10 cellular contexts compared by ENCODE assay signal in genomic region chr4:28287837-28288236, GRCh38.
DNase-seq lines count a peak whose midpoint lies in the region; ATAC-seq, FAIRE-seq and TF ChIP-seq lines count a peak whose summit lies in the region.
"Had no signal": no experiment of that assay in that cellular context is flagged by ENCODE, and none has a peak within 500 bp of the region (broad histone marks: within the 10 kb centered on the region; RNA-seq: fewer than 3 reads in every experiment).

No MANE protein-coding gene starts in this region.

- no peak overlapping the region for H2AFZ ChIP-seq in astrocyte (ENCODE audit: low read depth, low read length)
- H2AFZ ChIP-seq in hepatocyte, result no peak overlapping the region

- TF ChIP-seq CTCF in astrocyte (IDR thresholded peaks at IDR 0.05; ENCODE audit: insufficient read depth, low read depth, low read length), result no peak
- no peak for TF ChIP-seq CTCF in hepatocyte (IDR thresholded peaks at IDR 0.05; ENCODE audit: poor library complexity)
- no peak for TF ChIP-seq CTCF in upper lobe of left lung (IDR thresholded peaks at IDR 0.05)

- no peaks in the 10 kb centered on the region for H3K27me3 ChIP-seq in astrocyte (ENCODE audit: insufficient read depth, low read length)
- no peaks in the 10 kb centered on the region for H3K27me3 ChIP-seq in hepatocyte
- no peaks in the 10 kb centered on the region for H3K27me3 ChIP-seq in upper lobe of left lung
- H3K27me3 ChIP-seq: thyroid gland had no signal

- no peak overlapping the region for H3K4me3 ChIP-seq in astrocyte (ENCODE audit: insufficient read depth, low read depth, low read length)
- H3K4me3 ChIP-seq in hepatocyte, result no peak overlapping the region
- no peak overlapping the region for H3K4me3 ChIP-seq in upper lobe of left lung
- H3K4me3 ChIP-seq: thyroid gland had no signal

- no peaks in the 10 kb centered on the region for H3K9me2 ChIP-seq in hepatocyte (replicated peaks; ENCODE audit: insufficient read depth)

- TF ChIP-seq EP300 in upper lobe of left lung (IDR thresholded peaks at IDR 0.05), result no peak

- peak; percentile 73 to 96 for ATAC-seq in upper lobe of left lung (ENCODE audit: low FRiP score in 2 of 2)
- ATAC-seq in HG03196 (IDR thresholded peaks at IDR 0.05; ENCODE audit: unreplicated experiment), result no peak

- TF ChIP-seq POLR2A in upper lobe of left lung (IDR thresholded peaks at IDR 0.05), result no peak

- H3K36me3 ChIP-seq in astrocyte (ENCODE audit: insufficient read depth, low read length), result no peaks in the 10 kb centered on the region
- H3K36me3 ChIP-seq in hepatocyte (replicated peaks; ENCODE audit: insufficient read depth, low read depth), result no peaks in the 10 kb centered on the region
- H3K36me3 ChIP-seq in upper lobe of left lung, result no peaks in the 10 kb centered on the region
- H3K36me3 ChIP-seq: thyroid gland had no signal

- H3K27ac ChIP-seq in astrocyte (ENCODE audit: low read depth, low read length), result peak overlapping the region; percentile 82
- H3K27ac ChIP-seq in hepatocyte, result peak overlapping the region; percentile 29
- H3K27ac ChIP-seq in upper lobe of left lung, result no peak overlapping the region
- H3K27ac ChIP-seq: thyroid gland had no signal

- peak; percentile 74 for DNase-seq in HK-2 (ENCODE audit: unreplicated experiment)
- DNase-seq in astrocyte (ENCODE audit: low read depth), result peak; percentile 95
- peak; percentile 15 for DNase-seq in hepatocyte (ENCODE audit: low spot score)
- DNase-seq in upper lobe of left lung, result no peak
- no peak for DNase-seq in NCI-H345 treated with DMSO at 0.1 percent for 48 hours (lab: John Stamatoyannopoulos, UW; ENCODE audit: unreplicated experiment)
- DNase-seq in activated gamma-delta T cell treated with Interleukin-2 at 50 U/mL for 16 hours, result no peak
- DNase-seq: activated naive CD4-positive, alpha-beta T cell treated with anti-CD3 and anti-CD28 coated beads, Interleukin-2, amount 50 U/mL, for 16 hours; stimulated activated CD4-positive, alpha-beta T cell treated with anti-CD3 and anti-CD28 coated beads, Interleukin-4, amount 100 ng/mL, for 4 hours; thyroid gland had no signal

- H3K79me2 ChIP-seq in astrocyte (ENCODE audit: insufficient read depth, low read length), result no peaks in the 10 kb centered on the region
- H3K79me2 ChIP-seq in hepatocyte, result no peaks in the 10 kb centered on the region

- peaks cover 7% of the 10 kb centered on the region for H3K4me1 ChIP-seq in astrocyte (ENCODE audit: insufficient read depth, low read length)
- H3K4me1 ChIP-seq in hepatocyte (ENCODE audit: insufficient read depth), result no peaks in the 10 kb centered on the region
- H3K4me1 ChIP-seq in upper lobe of left lung, result no peaks in the 10 kb centered on the region
- H3K4me1 ChIP-seq: thyroid gland had no signal

- H3K9me3 ChIP-seq in astrocyte (ENCODE audit: insufficient read depth, low read depth, low read length), result no peaks in the 10 kb centered on the region
- H3K9me3 ChIP-seq in hepatocyte (ENCODE audit: low read depth), result peaks cover 4% of the 10 kb centered on the region
- H3K9me3 ChIP-seq in upper lobe of left lung, result no peaks in the 10 kb centered on the region
- H3K9me3 ChIP-seq: thyroid gland had no signal

- H3K4me3 Mint-ChIP-seq in astrocyte (ENCODE audit: unreplicated experiment), result no peak overlapping the region

- H3K9ac ChIP-seq in astrocyte (ENCODE audit: low read length), result no peak overlapping the region

- H3K27me3 Mint-ChIP-seq in astrocyte (ENCODE audit: low read depth, unreplicated experiment), result no peaks in the 10 kb centered on the region

- H3K4me2 ChIP-seq in astrocyte (ENCODE audit: low read length), result peak overlapping the region; percentile 17
- H3K4me2 ChIP-seq in hepatocyte, result no peak overlapping the region

- H3K4me1 Mint-ChIP-seq in astrocyte (ENCODE audit: low read depth, unreplicated experiment), result peaks cover 22% of the 10 kb centered on the region

- H3K9me3 Mint-ChIP-seq in astrocyte (ENCODE audit: unreplicated experiment), result peaks cover 26% of the 10 kb centered on the region

- peak; percentile 84 for FAIRE-seq in astrocyte (lab: Jason Lieb, UNC)

- H4K20me1 ChIP-seq in astrocyte (ENCODE audit: insufficient read depth, low read length) (no peaks in the 10 kb centered on the region), hepatocyte (ENCODE audit: insufficient read depth, poor library complexity, severe bottlenecking) (no peaks in the 10 kb centered on the region)

- 60% methylated on average over 2 of the region's 2 CpGs for WGBS in hepatocyte (ENCODE audit: low lambda C conversion rate, missing lambda C conversion rate)
- WGBS in upper lobe of left lung, 2 donors, result 56 to 79% methylated on average over 2 of the region's 2 CpGs

- peaks cover 6% of the 10 kb centered on the region for H3K36me3 Mint-ChIP-seq in astrocyte (ENCODE audit: low read depth, unreplicated experiment)

- H3K27ac Mint-ChIP-seq in astrocyte (ENCODE audit: unreplicated experiment), result peak overlapping the region; percentile 99

Comparison
In these comparisons a context has a peak if more than half of its experiments do, and no peak if none do; other contexts are left out.
1. DNase-seq: peak in HK-2 (single experiment), astrocyte (single experiment) and hepatocyte (single experiment); none in upper lobe of left lung (0 of 2), NCI-H345 treated with DMSO at 0.1 percent for 48 hours (single experiment) and activated gamma-delta T cell treated with Interleukin-2 at 50 U/mL for 16 hours (single experiment).
2. H3K27ac ChIP-seq: peak in astrocyte (single experiment) and hepatocyte (single experiment); none in upper lobe of left lung (0 of 4).